28 cellular contexts compared by ENCODE assay signal in genomic region chr5:115097236-115097635, GRCh38.
"Had no signal": no experiment of that assay in that cellular context is flagged by ENCODE, and none has a peak within 500 bp of the region (broad histone marks: within the 10 kb centered on the region; RNA-seq: fewer than 3 reads in every experiment).

No MANE protein-coding gene starts in this region.

- H3K36me3 Mint-ChIP-seq: activated naive CD8-positive, alpha-beta T cell treated with anti-CD3 and anti-CD28 coated beads, Interleukin-2, amount 10 ng/mL, durations not matched to agents 7 days and 5 days; naive thymus-derived CD8-positive, alpha-beta T cell; neural progenitor cell; stimulated activated naive B cell treated with anti-CD40 and anti-IgM and Interleukin-4, amounts not matched to agents 10 μg/mL and 1 μg/mL and 100 μg/mL, for 72 hours; type B pancreatic cell had no signal

- H3K4me3 Mint-ChIP-seq: activated B cell treated with CpG ODN at 0.5 μM for 24 hours; activated naive CD4-positive, alpha-beta T cell treated with anti-CD3 and anti-CD28 coated beads for 36 hours; activated naive CD8-positive, alpha-beta T cell treated with anti-CD3 and anti-CD28 coated beads, Interleukin-2, amount 10 ng/mL, durations not matched to agents 7 days and 5 days; central memory CD8-positive, alpha-beta T cell; effector memory CD8-positive, alpha-beta T cell; naive thymus-derived CD8-positive, alpha-beta T cell; neural progenitor cell; stimulated activated naive B cell treated with anti-CD40 and anti-IgM and Interleukin-4, amounts not matched to agents 10 μg/mL and 1 μg/mL and 100 μg/mL, for 72 hours; type B pancreatic cell had no signal

- H3K9ac ChIP-seq: neural progenitor cell had no signal

- DNase-seq: activated B cell treated with CpG ODN at 0.5 μM for 24 hours; activated CD4-positive, alpha-beta T cell treated with anti-CD3 and anti-CD28 coated beads for 4 hours; activated CD4-positive, alpha-beta T cell treated with anti-CD3 and anti-CD28 coated beads, Interleukin-2, amount 50 U/mL, for 48 hours; activated naive CD4-positive, alpha-beta T cell treated with anti-CD3 and anti-CD28 coated beads for 36 hours; activated naive CD8-positive, alpha-beta T cell treated with anti-CD3 and anti-CD28 coated beads, Interleukin-2, amount 10 ng/mL, durations not matched to agents 7 days and 5 days; activated T-cell treated with anti-CD3 and anti-CD28 coated beads, Interleukin-2, amount 50 U/mL, for 48 hours; amniotic stem cell; colonic mucosa; effector memory CD8-positive, alpha-beta T cell; hippocampal formation; kidney glomerular epithelial cell; left lung; naive thymus-derived CD8-positive, alpha-beta T cell; right lobe of liver; small intestine; stimulated activated CD4-positive, alpha-beta T cell treated with anti-CD3 and anti-CD28 coated beads, Interleukin-15, amount 100 ng/mL, for 24 hours; stimulated activated naive B cell treated with anti-CD40 and anti-IgM and Interleukin-4, amounts not matched to agents 10 μg/mL and 1 μg/mL and 100 μg/mL, for 72 hours; T-helper 9 cell; testis had no signal

- H3K36me3 ChIP-seq: breast epithelium, colonic mucosa, left lung, neural progenitor cell, right lobe of liver had no signal

- H3K9me3 ChIP-seq: breast epithelium, colonic mucosa, left lung, right lobe of liver, testis had no signal

- H3K27ac Mint-ChIP-seq: activated B cell treated with CpG ODN at 0.5 μM for 24 hours; activated naive CD4-positive, alpha-beta T cell treated with anti-CD3 and anti-CD28 coated beads for 36 hours; activated naive CD8-positive, alpha-beta T cell treated with anti-CD3 and anti-CD28 coated beads, Interleukin-2, amount 10 ng/mL, durations not matched to agents 7 days and 5 days; effector memory CD8-positive, alpha-beta T cell; naive thymus-derived CD8-positive, alpha-beta T cell; stimulated activated naive B cell treated with anti-CD40 and anti-IgM and Interleukin-4, amounts not matched to agents 10 μg/mL and 1 μg/mL and 100 μg/mL, for 72 hours; type B pancreatic cell had no signal

- H3K4me3 ChIP-seq: breast epithelium, colonic mucosa, dorsolateral prefrontal cortex, left lung, lung, neural progenitor cell, right lobe of liver, testis had no signal

- FAIRE-seq: endothelial cell of umbilical vein, frontal cortex, small intestine had no signal

- ATAC-seq: effector memory CD8-positive, alpha-beta T cell; esophagus mucosa; naive thymus-derived CD8-positive, alpha-beta T cell had no signal

- H3K9me3 Mint-ChIP-seq: activated B cell treated with CpG ODN at 0.5 μM for 24 hours; activated naive CD4-positive, alpha-beta T cell treated with anti-CD3 and anti-CD28 coated beads for 36 hours; activated naive CD8-positive, alpha-beta T cell treated with anti-CD3 and anti-CD28 coated beads, Interleukin-2, amount 10 ng/mL, durations not matched to agents 7 days and 5 days; central memory CD8-positive, alpha-beta T cell; effector memory CD8-positive, alpha-beta T cell; naive thymus-derived CD8-positive, alpha-beta T cell; neural progenitor cell; stimulated activated naive B cell treated with anti-CD40 and anti-IgM and Interleukin-4, amounts not matched to agents 10 μg/mL and 1 μg/mL and 100 μg/mL, for 72 hours; type B pancreatic cell had no signal

- H3K27ac ChIP-seq: breast epithelium, colonic mucosa, left lung, neural progenitor cell, right lobe of liver, testis had no signal

- H3K4me1 Mint-ChIP-seq: activated B cell treated with CpG ODN at 0.5 μM for 24 hours; activated naive CD8-positive, alpha-beta T cell treated with anti-CD3 and anti-CD28 coated beads, Interleukin-2, amount 10 ng/mL, durations not matched to agents 7 days and 5 days; central memory CD8-positive, alpha-beta T cell; naive thymus-derived CD8-positive, alpha-beta T cell had no signal
